ENCODE assay signal across 8 cellular contexts in the genomic region with DNA sequence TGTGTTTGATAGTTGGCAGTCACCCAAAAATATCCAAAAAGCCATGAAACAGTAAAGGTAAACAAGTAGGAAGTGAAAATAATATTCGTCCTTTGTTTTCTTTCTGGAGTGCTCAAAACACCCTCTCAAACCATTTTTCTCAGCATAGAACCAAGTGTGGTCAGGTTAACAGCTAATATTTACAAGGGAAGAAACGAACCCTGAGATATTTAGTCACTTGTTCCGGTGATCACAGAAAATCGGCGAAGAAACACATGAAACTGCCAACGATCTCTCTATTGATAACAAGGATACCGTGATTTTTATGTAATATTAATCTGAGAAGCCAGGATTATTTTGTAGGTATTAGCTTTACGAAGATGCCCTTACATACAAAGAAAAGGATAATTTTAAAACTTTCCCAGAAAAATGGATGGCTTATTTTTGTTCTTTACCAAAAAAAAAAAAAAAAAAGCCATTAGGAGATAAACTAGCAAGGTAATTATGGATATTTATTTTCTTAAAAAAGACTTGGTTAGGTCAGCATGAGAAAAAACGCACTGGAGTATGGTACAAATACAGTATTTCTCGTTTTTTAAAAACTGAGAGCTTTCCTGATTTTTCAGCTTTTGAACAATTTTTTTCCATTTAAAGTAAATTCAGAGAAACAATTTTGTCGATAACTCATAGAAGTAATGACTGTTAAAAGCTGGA.
DNase-seq lines count a peak whose midpoint lies in the region; ATAC-seq, FAIRE-seq and TF ChIP-seq lines count a peak whose summit lies in the region.

No MANE protein-coding gene starts in this region.

- intact Hi-C loops in PC-3 (cut with micrococcal nuclease), result loop anchor here (1.0 to 10.0 kb wide), 5 partner anchors 71 to 517 kb away; a partner anchor contains a TSS
- intact Hi-C loops in dorsolateral prefrontal cortex (cut with DNase I), result loop anchor here (2.0 to 5.0 kb wide), 3 partner anchors 71 to 319 kb away; a partner anchor contains a TSS

- no TSS peak for BruUV-seq in PC-3 (replicated peaks; lab: Mats Ljungman, UMichigan)

- H3K27ac ChIP-seq in PC-3 (ENCODE audit: low read length) (peak overlapping the region; percentile 95), dorsolateral prefrontal cortex (peak overlapping the region; percentile 96 to 100 (median 100))

- no peak for ATAC-seq in PC-3
- ATAC-seq in naive thymus-derived CD8-positive, alpha-beta T cell, result no peak

- no peaks in the 10 kb centered on the region for H3K27me3 ChIP-seq in PC-3 (ENCODE audit: low read length)
- H3K27me3 ChIP-seq in dorsolateral prefrontal cortex, result no peaks in the 10 kb centered on the region

- peaks cover 6 to 26% (median 21%) of the 10 kb centered on the region in 4 donors for H3K4me1 Mint-ChIP-seq in naive thymus-derived CD8-positive, alpha-beta T cell

- in situ Hi-C loops in KBM-7 (cut with MboI; ENCODE audit: low pct_unique_long_range_greater_than_20kb, low sequenced_read_pairs), result no loop called here

- peaks cover 19% of the 10 kb centered on the region for H3K79me2 ChIP-seq in PC-3 (ENCODE audit: low read length)

- CTCF ChIA-PET in PC-3 (lab: Charles Lee), result interaction anchor here (1.0 to 1.1 kb wide), 2 partner anchors 70 to 170 kb away, joined by 6 to 14 read pairs; no protein-coding TSS in a partner anchor

- H2AFZ ChIP-seq in PC-3 (ENCODE audit: low read length), result peak overlapping the region; percentile 72

- H3K4me1 ChIP-seq in PC-3 (ENCODE audit: insufficient read depth, low read length), result peaks cover 17% of the 10 kb centered on the region

- TF ChIP-seq CTCF in PC-3 (conservative IDR thresholded peaks at IDR 0.05; ENCODE audit: low read depth, low read length) (no peak), dorsolateral prefrontal cortex (IDR thresholded peaks at IDR 0.05 in 54 of 56, conservative IDR thresholded peaks at IDR 0.05 in 2 of 56; ENCODE audit: low read depth in 1 of 56, partially characterized antibody in 56 of 56) (no peak)

- no peaks in the 10 kb centered on the region for H3K9me2 ChIP-seq in PC-3 (replicated peaks; ENCODE audit: low read length)

- peak overlapping the region; percentile 99 to 100 (median 99) for H3K27ac Mint-ChIP-seq in naive thymus-derived CD8-positive, alpha-beta T cell

- H3K9me3 Mint-ChIP-seq in naive thymus-derived CD8-positive, alpha-beta T cell, result no peaks in the 10 kb centered on the region

- no peak for FAIRE-seq in frontal cortex (lab: Jason Lieb, UNC)

- H4K20me1 ChIP-seq in PC-3 (ENCODE audit: low read length), result no peaks in the 10 kb centered on the region

- H3K9ac ChIP-seq in PC-3 (ENCODE audit: low read length), result peak overlapping the region; percentile 96

- H3K36me3 Mint-ChIP-seq in naive thymus-derived CD8-positive, alpha-beta T cell, result no peaks in the 10 kb centered on the region

- H3F3A ChIP-seq in PC-3 (ENCODE audit: low read length, unreplicated experiment), result no peaks in the 10 kb centered on the region

- DNase-seq in NOMO-1 treated with DMSO at 0.1 percent for 48 hours (lab: John Stamatoyannopoulos, UW; ENCODE audit: unreplicated experiment) (peak; percentile 38), NOMO-1 treated with dmso at 0.1 percent for 144 hours (lab: John Stamatoyannopoulos, UW; ENCODE audit: unreplicated experiment) (no peak), PC-3 (no peak), dorsolateral prefrontal cortex (no peak), mesenteric fat pad (ENCODE audit: low spot score) (no peak), frontal cortex (ENCODE audit: low spot score in 2 of 2) (no peak), KBM-7 (no peak)
- no peak for DNase-seq in naive thymus-derived CD8-positive, alpha-beta T cell

- H3K4me3 ChIP-seq in PC-3 (ENCODE audit: low read length) (peak overlapping the region; percentile 74), dorsolateral prefrontal cortex (peak overlapping the region; percentile 49 to 89 (median 79))

- H3K4me2 ChIP-seq in PC-3 (ENCODE audit: low read length), result peak overlapping the region; percentile 87

- no peaks in the 10 kb centered on the region for H3K27me3 Mint-ChIP-seq in naive thymus-derived CD8-positive, alpha-beta T cell

- no peaks in the 10 kb centered on the region for H3K9me3 ChIP-seq in PC-3 (ENCODE audit: low read length)

- peak overlapping the region; percentile 89 to 98 (median 94) for H3K4me3 Mint-ChIP-seq in naive thymus-derived CD8-positive, alpha-beta T cell

- H3K36me3 ChIP-seq in PC-3 (ENCODE audit: low read depth, low read length), result no peaks in the 10 kb centered on the region

- POLR2A ChIA-PET in PC-3 (lab: Charles Lee; ENCODE audit: unreplicated experiment), result interaction anchor here (0.6 to 0.7 kb wide), 4 partner anchors 15 to 136 kb away, joined by 3 to 14 read pairs (median 7); a partner anchor contains a TSS
- POLR2A ChIA-PET in naive thymus-derived CD8-positive, alpha-beta T cell (lab: Charles Lee), result interaction anchor here (0.6 to 10.3 kb wide), 24 partner anchors 12 to 521 kb away, joined by 3 to 366 read pairs (median 5); a partner anchor contains a TSS
